ENCODE assay signal across 1 cellular context in genomic region chr7:142887282-142888015, GRCh38.
TF ChIP-seq lines count a peak whose summit lies in the region.

No MANE protein-coding gene starts in this region.

TF ChIP-seq in H1, 55 proteins besides CTCF, POLR2A, EP300 and RAD21:
- TF ChIP-seq RBBP5 (IDR thresholded peaks at IDR 0.05; ENCODE audit: borderline replicate concordance, low read depth, low read length) (no peak), BCL11A (IDR thresholded peaks at IDR 0.05; ENCODE audit: low read depth in 2 of 2, low read length in 2 of 2) (no peak), NRF1 (IDR thresholded peaks at IDR 0.05; ENCODE audit: low read depth, low read length) (no peak), BACH1 (IDR thresholded peaks at IDR 0.05; ENCODE audit: low read length) (no peak), JUN (IDR thresholded peaks at IDR 0.05; ENCODE audit: low read depth, low read length) (no peak), CEBPB (IDR thresholded peaks at IDR 0.05; ENCODE audit: low read depth, low read length) (no peak), TAF1 (IDR thresholded peaks at IDR 0.05; ENCODE audit: low read depth, low read length) (no peak), TEAD4 (IDR thresholded peaks at IDR 0.05; ENCODE audit: low read depth, low read length) (no peak)
TF ChIP-seq in H1: peak in this region for 0.
